ENCODE assay signal across 26 cellular contexts in the genomic region with DNA sequence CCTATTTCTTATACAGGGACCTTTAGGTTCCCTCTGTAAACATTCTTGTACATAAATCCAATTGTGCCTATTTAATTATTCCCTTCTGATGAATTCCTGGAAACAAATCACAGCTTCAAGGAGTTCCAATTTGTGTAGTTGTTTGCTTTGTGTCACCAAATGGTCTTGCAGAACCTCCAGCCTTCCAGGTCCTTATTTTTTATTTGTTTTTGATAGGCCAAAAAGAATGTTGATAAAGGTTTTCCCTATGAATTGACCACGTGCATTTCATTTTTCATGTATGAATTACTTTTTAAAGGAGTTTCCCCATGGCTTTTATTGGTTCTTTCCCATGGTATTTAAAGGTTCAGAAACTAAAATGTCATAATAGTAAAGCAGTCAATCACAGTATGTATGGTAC.
"Had no signal": no experiment of that assay in that cellular context is flagged by ENCODE, and none has a peak within 500 bp of the region (broad histone marks: within the 10 kb centered on the region; RNA-seq: fewer than 3 reads in every experiment).

No MANE protein-coding gene starts in this region.

- DNase-seq: stimulated activated CD4-positive, alpha-beta T cell treated with anti-CD3 and anti-CD28 coated beads, Interleukin-2, amount 100 ng/mL, for 48 hours; stimulated activated CD4-positive, alpha-beta T cell treated with anti-CD3 and anti-CD28 coated beads, Interleukin-4, amount 100 ng/mL, for 1 hour; stimulated activated CD4-positive, alpha-beta T cell treated with anti-CD3 and anti-CD28 coated beads, Interleukin-4, amount 100 ng/mL, for 24 hours; stimulated activated CD4-positive, alpha-beta T cell treated with anti-CD3 and anti-CD28 coated beads, Interleukin-4, amount 100 ng/mL, for 4 hours; stimulated activated CD8-positive, alpha-beta memory T cell treated with anti-CD3 and anti-CD28 coated beads, Interleukin-4, amount 100 ng/mL, for 48 hours; stimulated activated naive B cell treated with anti-CD40 and anti-IgM and Interleukin-4, amounts not matched to agents 10 μg/mL and 1 μg/mL and 100 μg/mL, for 72 hours; stimulated activated naive CD4-positive, alpha-beta T cell; stimulated activated naive CD4-positive, alpha-beta T cell treated with Interleukin-2 at 50 U/mL for 16 hours; stimulated activated naive CD8-positive, alpha-beta T cell treated with anti-CD3 and anti-CD28 coated beads, Interleukin-15, amount 100 ng/mL, for 72 hours; stimulated activated naive CD8-positive, alpha-beta T cell treated with anti-CD3 and anti-CD28 coated beads, Interleukin-15, Interleukin-2, amounts not matched to agents 100 U/mL and 50 U/mL, for 24 hours; stomach; substantia nigra; testis; thyroid gland; tibial artery; transverse colon; trophoblast cell; upper lobe of left lung; upper lobe of right lung; uterus had no signal

- H3K9me3 ChIP-seq: stomach, suprapubic skin, testis, thoracic aorta, thyroid gland, tibial artery, tibial nerve, transverse colon, upper lobe of left lung, upper lobe of right lung, uterus, vagina had no signal

- H3K27ac ChIP-seq: suprapubic skin, testis, thoracic aorta, thyroid gland, tibial artery, tibial nerve, transverse colon, upper lobe of left lung, upper lobe of right lung, uterus, vagina had no signal

- H3K4me3 ChIP-seq: stomach, suprapubic skin, testis, thoracic aorta, thyroid gland, tibial artery, tibial nerve, transverse colon, upper lobe of left lung, upper lobe of right lung, uterus, vagina had no signal

- H3K36me3 ChIP-seq: suprapubic skin, thoracic aorta, thyroid gland, tibial artery, transverse colon, upper lobe of left lung, upper lobe of right lung, uterus, vagina had no signal

- H3K4me1 ChIP-seq: suprapubic skin, testis, thyroid gland, tibial artery, tibial nerve, transverse colon, upper lobe of left lung, upper lobe of right lung, uterus, vagina had no signal

- ATAC-seq: stimulated activated effector memory CD8-positive, alpha-beta T cell treated with anti-CD3 and anti-CD28 coated beads, Interleukin-12 subunit alpha, Interleukin-12 subunit beta, amount 100 ng/mL, for 72 hours; stimulated activated memory B cell treated with anti-CD40 and anti-IgM and Interleukin-4, amounts not matched to agents 10 μg/mL and 1 μg/mL and 100 μg/mL, for 72 hours; stimulated activated naive B cell treated with anti-CD40 and anti-IgM and Interleukin-4, amounts not matched to agents 10 μg/mL and 1 μg/mL and 100 μg/mL, for 72 hours; stimulated activated naive CD8-positive, alpha-beta T cell treated with anti-CD3 and anti-CD28 coated beads, Interleukin-15, amount 100 ng/mL, for 72 hours; stimulated activated naive CD8-positive, alpha-beta T cell treated with anti-CD3 and anti-CD28 coated beads, Interleukin-15, Interleukin-2, amounts not matched to agents 100 U/mL and 50 U/mL, for 24 hours; upper lobe of right lung had no signal

- H3K27me3 ChIP-seq: stomach, suprapubic skin, testis, thyroid gland, tibial artery, tibial nerve, transverse colon, upper lobe of left lung, upper lobe of right lung, uterus, vagina had no signal
